In the genomic region with DNA sequence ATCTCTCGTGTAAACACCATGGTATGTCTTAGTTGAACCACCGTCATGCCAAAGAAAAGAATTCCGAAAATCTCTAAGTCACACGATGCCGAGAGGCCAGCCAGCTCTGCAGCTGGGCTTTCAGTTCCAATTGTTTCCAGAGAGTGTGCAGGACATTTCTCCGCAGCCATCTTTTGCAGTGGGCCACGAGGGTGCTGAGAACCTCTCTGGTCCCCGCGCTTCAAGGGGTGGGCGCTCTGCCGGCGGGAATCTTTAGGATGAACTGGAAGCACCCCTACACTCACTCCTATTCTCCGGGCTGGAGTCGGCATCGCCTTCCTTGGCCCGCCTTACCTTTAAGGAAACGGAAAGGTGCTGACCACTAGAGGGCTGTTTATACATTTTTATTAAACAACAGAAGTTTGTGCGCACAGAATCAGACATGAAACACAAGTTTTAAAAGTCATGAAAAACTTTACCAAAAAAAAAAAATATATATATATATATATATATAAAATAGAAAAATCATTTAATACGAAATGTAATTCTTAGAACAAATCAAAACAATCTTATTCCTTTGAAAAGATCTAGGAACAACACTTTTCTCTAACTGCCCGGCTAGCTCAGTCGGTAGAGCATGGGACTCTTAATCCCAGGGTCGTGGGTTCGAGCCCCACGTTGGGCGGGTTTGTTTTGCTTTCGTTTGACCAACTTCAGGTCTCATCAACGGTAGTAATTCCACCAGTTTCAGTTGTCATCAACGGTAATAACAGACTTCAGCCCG, we compare ENCODE assay signal across 8 cellular contexts. TPM values are rescaled to one million over a fixed set of nuclear protein-coding genes. Genes with fewer than 3 reads are reported as not detected.
DNase-seq lines count a peak whose midpoint lies in the region; ATAC-seq and TF ChIP-seq lines count a peak whose summit lies in the region.

No MANE protein-coding gene starts in this region.

- WGBS in spleen, 5 donors = 1 to 2% (median 1%) methylated on average over 29 of the region's 29 CpGs

- H3K27me3 ChIP-seq in WERI-Rb-1 (ENCODE audit: insufficient read depth, low read depth, severe bottlenecking) (no peaks in the 10 kb centered on the region), spleen (replicated peaks in 1 of 7) (no peaks in the 10 kb centered on the region)

- CTCF ChIA-PET in GM10248 (lab: Yijun Ruan, JAX) = interaction anchor here (0.7 to 1.5 kb wide), 7 partner anchors 9 to 90 kb away, joined by 3 to 7 read pairs (median 3); partner anchors contain the start of gene MORF4L1

- DNase-seq in GM10248 (ENCODE audit: extremely low spot score) (peak; percentile 73), NCI-H2081 treated with DMSO at 0.1 percent for 48 hours (lab: John Stamatoyannopoulos, UW) (peak; percentile 65), WERI-Rb-1 (peak; percentile 87), caudate nucleus (lab: John Stamatoyannopoulos, UW) (peak in 48 of 61 donors; percentile 3 to 66 (median 24)), islet precursor cell (peak; percentile 88), spleen (peak; percentile 83), NCI-H2107 (lab: John Stamatoyannopoulos, UW) (no peak)

- peak overlapping the region; percentile 58 for H3K27ac ChIP-seq in WERI-Rb-1
- H3K27ac ChIP-seq in caudate nucleus (ENCODE audit: low read depth, low read length) = peak overlapping the region; percentile 39
- peak overlapping the region in 6 of 8 donors; percentile 27 to 72 (median 60) for H3K27ac ChIP-seq in spleen

- intact Hi-C loops in spleen (cut with DNase I; ENCODE audit: low total_unique reads) = no loop called here

- peak overlapping the region; percentile 62 for H3K4me3 ChIP-seq in WERI-Rb-1 (ENCODE audit: low read depth, low read length)
- peak overlapping the region; percentile 27 to 66 (median 38) for H3K4me3 ChIP-seq in spleen

- H3K36me3 ChIP-seq in WERI-Rb-1 (no peaks in the 10 kb centered on the region), spleen (no peaks in the 10 kb centered on the region)

- H3K9me3 ChIP-seq in WERI-Rb-1 (ENCODE audit: severe bottlenecking) (no peaks in the 10 kb centered on the region), spleen (no peaks in the 10 kb centered on the region)

- ATAC-seq in HG02852 (IDR thresholded peaks at IDR 0.05; ENCODE audit: unreplicated experiment) = peak; percentile 84

- peak; percentile 68 for TF ChIP-seq CTCF in GM10248 (IDR thresholded peaks at IDR 0.05; ENCODE audit: control extremely low read depth, extremely low read depth, low read depth, missing control alignments)
- TF ChIP-seq CTCF in WERI-Rb-1 (IDR thresholded peaks at IDR 0.05; ENCODE audit: low read depth, low read length) = peak; percentile 40
- TF ChIP-seq CTCF in spleen (IDR thresholded peaks at IDR 0.05 in 8 of 11, conservative IDR thresholded peaks at IDR 0.05 in 3 of 11) = peak in 10 of 11 experiments; percentile 15 to 68 (median 52)

- POLR2A ChIA-PET in GM10248 (lab: Yijun Ruan, JAX) = interaction anchor here (1.1 kb wide), 1 partner anchor 32 kb away, joined by 3 read pairs; no protein-coding TSS in a partner anchor

- TF ChIP-seq POLR2A in spleen (IDR thresholded peaks at IDR 0.05) = no peak

- peaks cover 0 to 17% (median 7%) of the 10 kb centered on the region in 6 donors for H3K4me1 ChIP-seq in spleen

RNA-seq across cellular contexts. Expression of gene MORF4L1, which starts 12.5 kb away (rescaled TPM):
- total RNA-seq in spleen = 100 to 1,000 TPM; 191 to 271 (median 234) TPM
- 100 to 1,000 TPM; 105 to 194 (median 154) TPM for polyA plus RNA-seq in spleen

RNA-seq across cellular contexts. Expression of gene ADAMTS7, which starts 48.9 kb away (rescaled TPM):
- 10 to 100 TPM in 1 of 7 donors, 1 to 10 TPM in 6; 3.4 to 15.0 (median 8.3) TPM for total RNA-seq in spleen
- polyA plus RNA-seq in spleen = 1 to 10 TPM in 2 of 3 donors, under 1 TPM in 1; 0.47 to 8.4 (median 2.2) TPM
